ENCODE assay signal across 18 cellular contexts in genomic region chr6:7893342-7893741, GRCh38. TPM values are rescaled to one million over a fixed set of nuclear protein-coding genes. Genes with fewer than 3 reads are reported as not detected.
A peak's percentile ranks its signal among the peaks of the same experiment; 100 is the strongest.
DNase-seq lines count a peak whose midpoint lies in the region; ATAC-seq and TF ChIP-seq lines count a peak whose summit lies in the region.
"Had no signal": no experiment of that assay in that cellular context is flagged by ENCODE, and none has a peak within 500 bp of the region (broad histone marks: within the 10 kb centered on the region; RNA-seq: fewer than 3 reads in every experiment).

No MANE protein-coding gene starts in this region.

- H3K4me1 ChIP-seq in KMS-11 (ENCODE audit: low read depth, poor library complexity, severe bottlenecking) (peaks cover 89% of the 10 kb centered on the region), spleen (no peaks in the 10 kb centered on the region)
- H3K4me1 ChIP-seq: Caco-2 had no signal

- no peaks in the 10 kb centered on the region for H3K27me3 ChIP-seq in KMS-11 (ENCODE audit: insufficient read depth, low read depth)
- H3K27me3 ChIP-seq in spleen (replicated peaks in 1 of 7) = no peaks in the 10 kb centered on the region
- H3K27me3 ChIP-seq: BLaER1 had no signal

- ATAC-seq in left cardiac atrium = no peak
- no peak for ATAC-seq in GM18502 (IDR thresholded peaks at IDR 0.05; ENCODE audit: poor library complexity, unreplicated experiment)
- ATAC-seq: HCT116 had no signal

- no peak overlapping the region for H2AFZ ChIP-seq in KMS-11 (ENCODE audit: low read depth)
- H2AFZ ChIP-seq: GM23248 had no signal

- H3K27ac ChIP-seq in KMS-11 (peak overlapping the region; percentile 91; the same call in 1 of the 2 replicates), spleen (no peak overlapping the region)
- H3K27ac ChIP-seq: 22Rv1, BLaER1, GM23248, HL-60 had no signal

- peak overlapping the region; percentile 2; the same call in 1 of the 2 replicates for H3K4me2 ChIP-seq in KMS-11
- H3K4me2 ChIP-seq: BLaER1 had no signal

- TF ChIP-seq POLR2A in spleen (IDR thresholded peaks at IDR 0.05) = no peak

- H3K36me3 ChIP-seq in KMS-11 (ENCODE audit: insufficient read depth) (peaks cover 72% of the 10 kb centered on the region), spleen (peaks cover 0 to 100% (median 96%) of the 10 kb centered on the region in 6 donors)

- WGBS in spleen, 5 donors = 91 to 97% (median 96%) methylated on average over 11 to 12 of the region's 12 CpGs

- intact Hi-C loops in cardiac septum (cut with DNase I) (no loop called here), left cardiac atrium (cut with DNase I) (no loop called here), spleen (cut with DNase I; ENCODE audit: low total_unique reads) (no loop called here)

- no peak overlapping the region for H3K9ac ChIP-seq in KMS-11
- H3K9ac ChIP-seq: BLaER1, GM23248 had no signal

- peaks cover 19% of the 10 kb centered on the region for H4K20me1 ChIP-seq in KMS-11 (ENCODE audit: insufficient read depth)

- no peak overlapping the region for H3K4me3 ChIP-seq in KMS-11 (IDR thresholded peaks at IDR 0.05; ENCODE audit: insufficient read depth, low read depth, low read length)
- no peak overlapping the region for H3K4me3 ChIP-seq in spleen
- H3K4me3 ChIP-seq: BLaER1, GM23248 had no signal

- no peaks in the 10 kb centered on the region for H3K9me3 ChIP-seq in spleen
- H3K9me3 ChIP-seq: Caco-2 had no signal

- peak; percentile 68 for DNase-seq in cardiac septum (ENCODE audit: low spot score)
- DNase-seq in left cardiac atrium = no peak
- peak; percentile 11 for DNase-seq in dermis blood vessel endothelial cell
- DNase-seq in spleen = peak; percentile 25
- no peak for DNase-seq in anterior cingulate cortex (lab: John Stamatoyannopoulos, UW)
- no peak for DNase-seq in GDM1 (lab: John Stamatoyannopoulos, UW)
- DNase-seq: AML-193; Caco-2; CD8-positive, alpha-beta memory T cell; DND-41; GF-D8; GM23248 had no signal

- no peak for TF ChIP-seq CTCF in KMS-11 (conservative IDR thresholded peaks at IDR 0.05; ENCODE audit: low read depth, low read length)
- TF ChIP-seq CTCF in spleen (IDR thresholded peaks at IDR 0.05 in 8 of 11, conservative IDR thresholded peaks at IDR 0.05 in 3 of 11) = no peak

- peaks cover 98% of the 10 kb centered on the region for H3K79me2 ChIP-seq in KMS-11 (ENCODE audit: insufficient read depth, low read depth)

RNA-seq across cellular contexts. Expression of gene TXNDC5, which starts 17.2 kb away (rescaled TPM):
- total RNA-seq in cardiac septum (50.8 TPM), left cardiac atrium (10 to 100 TPM; 65.3 to 80.7 TPM), dermis blood vessel endothelial cell (2,879 and 3,040 TPM in 2 replicates), spleen (100 to 1,000 TPM; 125 to 645 (median 241) TPM)
- 10 to 100 TPM; 25.9 to 58.2 (median 48.7) TPM for polyA plus RNA-seq in spleen

Comparison
In these comparisons a context has a peak if more than half of its experiments do, and no peak if none do; other contexts are left out.
1. DNase-seq: peak in cardiac septum (single experiment), dermis blood vessel endothelial cell (single experiment) and spleen (single experiment); none in left cardiac atrium (single experiment), anterior cingulate cortex (0 of 58) and GDM1 (single experiment).